In genomic region chr5:180785794-180786221, GRCh38 we compare ENCODE assay signal across 9 cellular contexts. TPM values are rescaled to one million over a fixed set of nuclear protein-coding genes. Genes with fewer than 3 reads are reported as not detected.
DNase-seq lines count a peak whose midpoint lies in the region; FAIRE-seq lines count a peak whose summit lies in the region.
"Had no signal": no experiment of that assay in that cellular context is flagged by ENCODE, and none has a peak within 500 bp of the region (broad histone marks: within the 10 kb centered on the region; RNA-seq: fewer than 3 reads in every experiment).

No MANE protein-coding gene starts in this region.

- intact Hi-C loops in activated naive CD4-positive, alpha-beta T cell treated with anti-CD3 and anti-CD28 coated beads for 36 hours (cut with micrococcal nuclease), result loop anchor here (2.0 kb wide), 2 partner anchors 75 to 83 kb away; partner anchors contain the start of gene ZFP62

- H3K27ac Mint-ChIP-seq in activated naive CD4-positive, alpha-beta T cell treated with anti-CD3 and anti-CD28 coated beads for 36 hours, result peak overlapping the region; percentile 84
- no peak overlapping the region for H3K27ac Mint-ChIP-seq in activated naive CD4-positive, alpha-beta T cell treated with anti-CD3 and anti-CD28 coated beads, Interleukin-2, amount 10 ng/mL, durations not matched to agents 7 days and 5 days

- FAIRE-seq in urothelium cell line (lab: Jason Lieb, UNC), result peak; percentile 37

- CTCF ChIA-PET in activated naive CD4-positive, alpha-beta T cell treated with anti-CD3 and anti-CD28 coated beads for 36 hours (lab: Charles Lee), result interaction anchor here (0.9 to 3.2 kb wide), 5 partner anchors 16 to 101 kb away, joined by 3 to 12 read pairs (median 4); no protein-coding TSS in a partner anchor
- CTCF ChIA-PET in activated naive CD4-positive, alpha-beta T cell treated with anti-CD3 and anti-CD28 coated beads, Interleukin-2, amount 10 ng/mL, durations not matched to agents 7 days and 5 days (lab: Charles Lee), result interaction anchor here (1.3 to 1.7 kb wide), 3 partner anchors 17 to 77 kb away, joined by 3 to 7 read pairs (median 4); partner anchors contain the start of gene MGAT1

- no peaks in the 10 kb centered on the region for H3K27me3 Mint-ChIP-seq in activated naive CD4-positive, alpha-beta T cell treated with anti-CD3 and anti-CD28 coated beads for 36 hours (ENCODE audit: low read depth)
- no peaks in the 10 kb centered on the region for H3K27me3 Mint-ChIP-seq in activated naive CD4-positive, alpha-beta T cell treated with anti-CD3 and anti-CD28 coated beads, Interleukin-2, amount 10 ng/mL, durations not matched to agents 7 days and 5 days

- no peak overlapping the region for H3K4me3 Mint-ChIP-seq in activated naive CD4-positive, alpha-beta T cell treated with anti-CD3 and anti-CD28 coated beads for 36 hours
- H3K4me3 Mint-ChIP-seq in activated naive CD4-positive, alpha-beta T cell treated with anti-CD3 and anti-CD28 coated beads, Interleukin-2, amount 10 ng/mL, durations not matched to agents 7 days and 5 days, result no peak overlapping the region

- H3K9me3 Mint-ChIP-seq in activated naive CD4-positive, alpha-beta T cell treated with anti-CD3 and anti-CD28 coated beads for 36 hours, result no peaks in the 10 kb centered on the region
- H3K9me3 Mint-ChIP-seq in activated naive CD4-positive, alpha-beta T cell treated with anti-CD3 and anti-CD28 coated beads, Interleukin-2, amount 10 ng/mL, durations not matched to agents 7 days and 5 days, result no peaks in the 10 kb centered on the region

- peaks cover 26% of the 10 kb centered on the region for H3K4me1 Mint-ChIP-seq in activated naive CD4-positive, alpha-beta T cell treated with anti-CD3 and anti-CD28 coated beads for 36 hours (ENCODE audit: low read depth)
- peaks cover 22% of the 10 kb centered on the region for H3K4me1 Mint-ChIP-seq in activated naive CD4-positive, alpha-beta T cell treated with anti-CD3 and anti-CD28 coated beads, Interleukin-2, amount 10 ng/mL, durations not matched to agents 7 days and 5 days

- peaks cover 7% of the 10 kb centered on the region for H3K36me3 Mint-ChIP-seq in activated naive CD4-positive, alpha-beta T cell treated with anti-CD3 and anti-CD28 coated beads for 36 hours (ENCODE audit: low read depth)
- H3K36me3 Mint-ChIP-seq in activated naive CD4-positive, alpha-beta T cell treated with anti-CD3 and anti-CD28 coated beads, Interleukin-2, amount 10 ng/mL, durations not matched to agents 7 days and 5 days, result peaks cover 13% of the 10 kb centered on the region

- no peak for DNase-seq in activated naive CD4-positive, alpha-beta T cell treated with anti-CD3 and anti-CD28 coated beads for 36 hours
- no peak for DNase-seq in activated naive CD4-positive, alpha-beta T cell treated with anti-CD3 and anti-CD28 coated beads, Interleukin-2, amount 10 ng/mL, durations not matched to agents 7 days and 5 days
- DNase-seq in dedifferentiated amniotic fluid mesenchymal stem cell (ENCODE audit: extremely low spot score) (peak; percentile 33), lung microvascular endothelial cell (ENCODE audit: low read depth in 2 of 2) (peak; percentile 57 to 68), urothelium cell line (ENCODE audit: low spot score) (peak; percentile 67), NCI-H2081 treated with DMSO at 0.1 percent for 48 hours (lab: John Stamatoyannopoulos, UW) (no peak)
- DNase-seq in activated T-cell treated with anti-CD3 and anti-CD28 coated beads, Interleukin-2, amount 50 U/mL, for 1 hour, result no peak
- DNase-seq in stimulated activated CD4-positive, alpha-beta T cell treated with anti-CD3 and anti-CD28 coated beads, Interleukin-12 subunit alpha, Interleukin-12 subunit beta, amount 100 ng/mL, for 4 hours, result no peak

RNA-seq across cellular contexts. Expression of gene MGAT1, which starts 16.8 kb away (rescaled TPM):
- total RNA-seq in activated naive CD4-positive, alpha-beta T cell treated with anti-CD3 and anti-CD28 coated beads for 36 hours, result 10 to 100 TPM; 70.0 to 75.2 TPM
- total RNA-seq in lung microvascular endothelial cell, result 65.8 and 129 TPM in 2 replicates

RNA-seq across cellular contexts. Expression of gene OR2Y1, which starts 46.0 kb away (rescaled TPM):
- not detected for total RNA-seq in activated naive CD4-positive, alpha-beta T cell treated with anti-CD3 and anti-CD28 coated beads for 36 hours
- total RNA-seq in lung microvascular endothelial cell, result not detected in 2 replicates
- total RNA-seq: lower leg skin had no signal

Comparison
In these comparisons a context has a peak if more than half of its experiments do, and no peak if none do; other contexts are left out.
1. DNase-seq: peak in dedifferentiated amniotic fluid mesenchymal stem cell (single experiment), lung microvascular endothelial cell (2 of 2) and urothelium cell line (single experiment); none in activated naive CD4-positive, alpha-beta T cell treated with anti-CD3 and anti-CD28 coated beads for 36 hours (single experiment), activated naive CD4-positive, alpha-beta T cell treated with anti-CD3 and anti-CD28 coated beads, Interleukin-2, amount 10 ng/mL, durations not matched to agents 7 days and 5 days (single experiment), activated T-cell treated with anti-CD3 and anti-CD28 coated beads, Interleukin-2, amount 50 U/mL, for 1 hour (single experiment), stimulated activated CD4-positive, alpha-beta T cell treated with anti-CD3 and anti-CD28 coated beads, Interleukin-12 subunit alpha, Interleukin-12 subunit beta, amount 100 ng/mL, for 4 hours (single experiment) and NCI-H2081 treated with DMSO at 0.1 percent for 48 hours (single experiment).